8 cellular contexts compared by ENCODE assay signal in the genomic region with DNA sequence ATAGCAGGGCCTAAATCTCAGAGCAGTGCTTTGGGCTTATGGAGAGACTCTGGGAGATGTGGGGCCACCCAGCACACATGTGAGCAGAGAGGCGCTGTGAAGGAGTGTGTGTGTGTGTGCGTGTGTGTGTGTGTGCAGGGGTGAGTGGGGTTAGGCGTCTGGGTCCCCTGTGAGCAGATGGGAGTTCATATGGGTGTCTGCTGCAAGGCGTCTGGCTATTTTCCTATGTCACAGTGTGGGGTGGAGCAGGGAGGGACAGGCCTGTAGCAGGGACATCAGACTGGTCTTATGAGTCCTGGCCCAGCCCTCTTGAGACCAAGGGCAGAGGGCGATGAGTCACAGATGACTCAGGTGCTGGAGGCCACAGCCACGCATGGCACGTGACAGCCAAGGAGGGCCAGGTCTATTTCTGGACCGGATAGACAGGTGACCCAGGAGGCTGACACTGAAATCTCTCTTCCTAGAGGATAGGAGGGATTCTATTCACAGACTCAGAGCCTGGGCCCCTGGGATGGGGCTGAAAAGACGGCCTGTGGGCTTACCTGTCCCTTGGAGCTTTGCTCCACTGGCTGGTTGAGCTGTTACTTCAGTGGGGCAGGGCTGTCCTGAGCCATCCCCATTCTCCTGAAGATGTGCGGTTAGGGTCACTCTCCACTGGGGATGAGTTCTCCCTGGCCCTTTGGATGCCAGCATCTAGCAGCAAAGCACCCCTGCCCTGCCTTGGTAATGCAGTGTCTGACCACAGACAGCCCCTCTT. TPM values are rescaled to one million over a fixed set of nuclear protein-coding genes. Genes with fewer than 3 reads are reported as not detected.
DNase-seq lines count a peak whose midpoint lies in the region; ATAC-seq, FAIRE-seq and TF ChIP-seq lines count a peak whose summit lies in the region.

No MANE protein-coding gene starts in this region.

- H3K27me3 ChIP-seq in small intestine (ENCODE audit: control insufficient read depth in 2 of 2, insufficient read depth in 2 of 2, low read length in 2 of 2) = no peaks in the 10 kb centered on the region

- intact Hi-C loops in Calu3 (cut with micrococcal nuclease; ENCODE audit: unreplicated experiment) = loop anchor here (2.0 kb wide), 1 partner anchor 74 kb away; no protein-coding TSS in a partner anchor

- H3K27ac Mint-ChIP-seq in Calu3 (ENCODE audit: unreplicated experiment) = peak overlapping the region; percentile 83

- no peaks in the 10 kb centered on the region for H3K27me3 Mint-ChIP-seq in Calu3 (ENCODE audit: unreplicated experiment)

- no peak for FAIRE-seq in small intestine (lab: Jason Lieb, UNC)

- no peaks in the 10 kb centered on the region for H3K9me3 Mint-ChIP-seq in Calu3 (ENCODE audit: low read depth, unreplicated experiment)

- peaks cover 20% of the 10 kb centered on the region for H3K36me3 Mint-ChIP-seq in Calu3 (ENCODE audit: insufficient read depth, unreplicated experiment)

- BruUV-seq in Calu3 (replicated peaks; lab: Mats Ljungman, UMichigan) = TSS peak; percentile 58

- peak overlapping the region; percentile 76 to 93 for H3K27ac ChIP-seq in small intestine (ENCODE audit: low read depth in 1 of 2, low read length in 1 of 2)

- H3K4me1 Mint-ChIP-seq in Calu3 (ENCODE audit: low read depth, unreplicated experiment) = peaks cover 66% of the 10 kb centered on the region

- 19 to 60% (median 34%) methylated on average over 10 of the region's 10 CpGs for WGBS in small intestine, 3 donors

- no peaks in the 10 kb centered on the region for H3K9me3 ChIP-seq in small intestine (ENCODE audit: control insufficient read depth, low read depth)

- no peaks in the 10 kb centered on the region for H3K36me3 ChIP-seq in small intestine (ENCODE audit: control insufficient read depth in 2 of 2, insufficient read depth in 2 of 2, low read length in 2 of 2)

- peak overlapping the region; percentile 35 for H3K4me3 Mint-ChIP-seq in Calu3 (ENCODE audit: low read depth, unreplicated experiment)

- TF ChIP-seq CTCF in Calu3 (IDR thresholded peaks at IDR 0.05; ENCODE audit: unreplicated experiment) = no peak
- no peak for TF ChIP-seq CTCF in fibroblast of the aortic adventitia (IDR thresholded peaks at IDR 0.05; ENCODE audit: insufficient read depth, low read length)

- ATAC-seq in HG02571 (IDR thresholded peaks at IDR 0.05; ENCODE audit: unreplicated experiment) = peak; percentile 69
- no peak for ATAC-seq in HG02884 (IDR thresholded peaks at IDR 0.05; ENCODE audit: unreplicated experiment)
- no peak for ATAC-seq in GM21526 (IDR thresholded peaks at IDR 0.05; ENCODE audit: low FRiP score, unreplicated experiment)

- DNase-seq in Calu3 = peak; percentile 95
- DNase-seq in SK-N-DZ (ENCODE audit: low spot score) = peak; percentile 71
- peak; percentile 77 for DNase-seq in fibroblast of the aortic adventitia (ENCODE audit: low read depth)
- DNase-seq in small intestine = peak; percentile 99
- DNase-seq in DMS79 (lab: John Stamatoyannopoulos, UW) = no peak

- H3K4me1 ChIP-seq in small intestine (ENCODE audit: control insufficient read depth in 2 of 2, insufficient read depth in 1 of 2, low read depth in 1 of 2, low read length in 1 of 2) = peaks cover 0 to 14% of the 10 kb centered on the region in 2 donors

- H3K4me3 ChIP-seq in fibroblast of the aortic adventitia (ENCODE audit: low read depth, low read length) (no peak overlapping the region), small intestine (ENCODE audit: low read depth in 1 of 2, low read length in 2 of 2) (no peak overlapping the region)

- CTCF ChIA-PET in Calu3 (lab: Charles Lee) = interaction anchor here (1.0 to 1.3 kb wide), 3 partner anchors 8 to 74 kb away, joined by 3 read pairs; no protein-coding TSS in a partner anchor

RNA-seq across cellular contexts. Expression of gene VEGFA, which starts 28.9 kb away (rescaled TPM):
- 345 and 407 TPM in 2 replicates for total RNA-seq in Calu3 (2022)
- 25.1 and 28.9 TPM in 2 replicates for polyA plus RNA-seq in SK-N-DZ (2014; cell fraction: cytosol; rRNA removed)
- 138 and 142 TPM in 2 replicates for polyA plus RNA-seq in SK-N-DZ (2014; cell fraction: nucleus; rRNA removed)
- total RNA-seq in fibroblast of the aortic adventitia (ENCODE audit: low replicate concordance) = 98.9 and 163 TPM in 2 replicates
- 100 to 1,000 TPM; 100 to 144 (median 107) TPM for polyA plus RNA-seq in small intestine
